30 cellular contexts compared by ENCODE assay signal in the genomic region with DNA sequence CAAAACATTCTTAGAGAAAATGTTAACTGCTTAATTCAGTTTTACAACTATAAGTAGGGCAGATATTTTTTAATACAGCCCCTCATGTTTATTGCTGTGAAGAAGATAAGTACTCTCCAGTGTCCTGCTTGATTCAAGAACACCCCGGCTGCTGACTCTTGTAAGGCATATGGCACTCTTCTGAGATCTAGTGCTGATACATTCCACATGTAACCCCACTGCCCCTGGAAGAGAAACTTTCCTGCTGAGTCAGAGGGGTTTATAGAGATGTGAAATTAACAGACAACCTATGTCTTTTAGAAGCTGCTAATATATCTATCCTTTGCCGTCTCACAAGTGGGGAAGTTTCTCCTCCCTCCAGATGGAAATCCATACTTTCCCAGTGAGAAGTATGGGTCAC. TPM values are rescaled to one million over a fixed set of nuclear protein-coding genes. Genes with fewer than 3 reads are reported as not detected.
"Had no signal": no experiment of that assay in that cellular context is flagged by ENCODE, and none has a peak within 500 bp of the region (broad histone marks: within the 10 kb centered on the region; RNA-seq: fewer than 3 reads in every experiment).

No MANE protein-coding gene starts in this region.

- H3K36me3 ChIP-seq: colonic mucosa, esophagus squamous epithelium, ovary, uterus had no signal

- H3K4me3 ChIP-seq: colonic mucosa, esophagus squamous epithelium, ovary, uterus had no signal

- H3K4me1 ChIP-seq: colonic mucosa, esophagus squamous epithelium, uterus had no signal

- ATAC-seq: activated CD8-positive, alpha-beta T cell treated with anti-CD3 and anti-CD28 coated beads for 36 hours; activated naive CD8-positive, alpha-beta T cell treated with anti-CD3 and anti-CD28 coated beads, Interleukin-2, amount 50 U/mL, for 24 hours; left colon; naive thymus-derived CD4-positive, alpha-beta T cell; sciatic nerve; stimulated activated naive CD8-positive, alpha-beta T cell treated with anti-CD3 and anti-CD28 coated beads, Interleukin-15, amount 100 ng/mL, for 72 hours had no signal

- H3K9me3 ChIP-seq: colonic mucosa, esophagus squamous epithelium, ovary, uterus had no signal

- H3K27me3 ChIP-seq: colonic mucosa, esophagus squamous epithelium, ovary, uterus had no signal

- H3K27ac ChIP-seq: colonic mucosa, epithelial cell of prostate, esophagus squamous epithelium, ovary, uterus had no signal

- DNase-seq: activated CD4-positive, alpha-beta T cell treated with anti-CD3 and anti-CD28 coated beads for 1 hour; activated CD4-positive, alpha-beta T cell treated with anti-CD3 and anti-CD28 coated beads, Interleukin-2, amount 10 ng/mL, durations not matched to agents 7 days and 5 days; activated CD8-positive, alpha-beta T cell treated with anti-CD3 and anti-CD28 coated beads for 36 hours; activated naive CD8-positive, alpha-beta T cell treated with anti-CD3 and anti-CD28 coated beads, Interleukin-2, amount 50 U/mL, for 24 hours; activated T-cell treated with anti-CD3 and anti-CD28 coated beads, Interleukin-2, amount 50 U/mL, for 48 hours; colonic mucosa; effector CD8-positive, alpha-beta T cell; esophagus squamous epithelium; head of caudate nucleus; hippocampal formation; kidney; left colon; mammary epithelial cell; midbrain; naive thymus-derived CD4-positive, alpha-beta T cell; ovary; small intestine; stimulated activated CD4-positive, alpha-beta T cell treated with anti-CD3 and anti-CD28 coated beads, Interleukin-4, amount 100 ng/mL, for 24 hours; stimulated activated naive CD8-positive, alpha-beta T cell treated with anti-CD3 and anti-CD28 coated beads, Interleukin-15, amount 100 ng/mL, for 72 hours; substantia nigra; T-helper 2 cell; uterus had no signal

RNA-seq across cellular contexts. Expression of gene MINAR2, which starts 1.0 kb away (rescaled TPM):
- total RNA-seq: activated CD4-positive, alpha-beta T cell treated with anti-CD3 and anti-CD28 coated beads, Interleukin-2, amount 10 ng/mL, durations not matched to agents 7 days and 5 days; activated CD8-positive, alpha-beta T cell treated with anti-CD3 and anti-CD28 coated beads for 36 hours; activated T-helper 2 cell treated with anti-CD3 and anti-CD28 coated beads, Interferon-gamma antibody, Interleukin-2, Interleukin-4, amounts not matched to agents 10 μg/mL and 5 μg/mL and 100 μg/mL, durations not matched to agents 14 hours and 24 hours and 36 hours; colonic mucosa; dermis microvascular lymphatic vessel endothelial cell; esophagus squamous epithelium; kidney; left colon; liver; mammary epithelial cell; naive thymus-derived CD4-positive, alpha-beta T cell; renal cortical epithelial cell; sciatic nerve; WTC11 had no signal
- polyA plus RNA-seq: liver; mammary epithelial cell; naive thymus-derived CD4-positive, alpha-beta T cell; small intestine; thymus had no signal
